In genomic region chr15:56496635-56497034, GRCh38 we compare ENCODE assay signal across 8 cellular contexts. TPM values are rescaled to one million over a fixed set of nuclear protein-coding genes. Genes with fewer than 3 reads are reported as not detected.
DNase-seq lines count a peak whose midpoint lies in the region; ATAC-seq, FAIRE-seq and TF ChIP-seq lines count a peak whose summit lies in the region.

No MANE protein-coding gene starts in this region.

- H3K79me2 ChIP-seq in OCI-LY1 (ENCODE audit: insufficient read depth, low read length), result no peaks in the 10 kb centered on the region

- DNase-seq in CMK (ENCODE audit: low read depth) (peak; percentile 22), GM19239 (ENCODE audit: insufficient read length, low spot score) (peak; percentile 22), left colon (no peak), tibial artery (peak in 1 of 2 donors; percentile 23)
- DNase-seq in central memory CD4-positive, alpha-beta T cell, result peak; percentile 7

- H3K36me3 ChIP-seq in OCI-LY1 (ENCODE audit: insufficient read depth, low read length) (peaks cover 5% of the 10 kb centered on the region; the same call in 1 of the 2 replicates), tibial artery (no peaks in the 10 kb centered on the region)

- H3K9me3 ChIP-seq in OCI-LY1 (ENCODE audit: low read length) (peaks cover 9% of the 10 kb centered on the region), tibial artery (no peaks in the 10 kb centered on the region)

- FAIRE-seq in GM19239 (lab: Jason Lieb, UNC), result peak; percentile 65

- H3F3A ChIP-seq in OCI-LY1 (ENCODE audit: insufficient read depth, low read length), result no peaks in the 10 kb centered on the region

- H3K27ac ChIP-seq in OCI-LY1 (ENCODE audit: low read depth, low read length, poor library complexity, severe bottlenecking) (peak overlapping the region; percentile 87), tibial artery (no peak overlapping the region)

- H3K27me3 ChIP-seq in OCI-LY1 (ENCODE audit: insufficient read depth, low read length), result no peaks in the 10 kb centered on the region
- H3K27me3 ChIP-seq in tibial artery, result no peaks in the 10 kb centered on the region

- H2AFZ ChIP-seq in OCI-LY1 (ENCODE audit: low read length), result peak overlapping the region; percentile 52

- peak; percentile 84 for TF ChIP-seq CTCF in LNCAP (IDR thresholded peaks at IDR 0.05)
- TF ChIP-seq CTCF in OCI-LY1 (IDR thresholded peaks at IDR 0.05; ENCODE audit: low read length), result peak; percentile 79
- peak; percentile 58 to 81 for TF ChIP-seq CTCF in tibial artery (IDR thresholded peaks at IDR 0.05)

- H3K9me2 ChIP-seq in OCI-LY1 (ENCODE audit: low read depth, low read length), result no peaks in the 10 kb centered on the region

- intact Hi-C loops in left colon (cut with DNase I, micrococcal nuclease) (loop anchor here in 1 of 2 donors (10.0 kb wide), 1 partner anchor 378 kb away; no protein-coding TSS in a partner anchor), tibial artery (cut with DNase I; ENCODE audit: low total_unique reads) (loop anchor here (5.0 kb wide), 1 partner anchor 811 kb away; no protein-coding TSS in a partner anchor)

- peak overlapping the region; percentile 45 for H3K9ac ChIP-seq in OCI-LY1 (ENCODE audit: low read length)

- H3K4me1 ChIP-seq in OCI-LY1 (ENCODE audit: insufficient read depth, low read length, severe bottlenecking) (peaks cover 58% of the 10 kb centered on the region), tibial artery (peaks cover 0 to 4% (median 0%) of the 10 kb centered on the region in 4 donors)

- H4K20me1 ChIP-seq in OCI-LY1 (ENCODE audit: insufficient read depth, low read length), result no peaks in the 10 kb centered on the region

- H3K4me3 ChIP-seq in OCI-LY1 (ENCODE audit: low read depth, low read length, poor library complexity, severe bottlenecking) (peak overlapping the region; percentile 7), tibial artery (no peak overlapping the region)

- peak overlapping the region; percentile 33 for H3K4me2 ChIP-seq in OCI-LY1 (ENCODE audit: low read length)

- ATAC-seq in left colon, result peak; percentile 62
- ATAC-seq in HG02852 (IDR thresholded peaks at IDR 0.05; ENCODE audit: unreplicated experiment), result no peak

RNA-seq across cellular contexts. Expression of gene MNS1, which starts 31.7 kb away (rescaled TPM):
- 1 to 10 TPM in 1 of 2 donors, under 1 TPM in 1; 0.73 to 1.4 TPM for total RNA-seq in left colon

Comparison
In these comparisons a context has a peak if more than half of its experiments do, and no peak if none do; other contexts are left out.
1. DNase-seq: peak in CMK (single experiment), GM19239 (single experiment) and central memory CD4-positive, alpha-beta T cell (single experiment); none in left colon (0 of 2).
2. Peak in every context shown above with its lines, with median percentiles within 50 percentile points of each other: CTCF ChIP-seq.